Comparison of ENCODE assay signal across 23 cellular contexts in genomic region chr9:107328510-107328909, GRCh38. TPM values are rescaled to one million over a fixed set of nuclear protein-coding genes. Genes with fewer than 3 reads are reported as not detected.
DNase-seq lines count a peak whose midpoint lies in the region; ATAC-seq and TF ChIP-seq lines count a peak whose summit lies in the region.
"Had no signal": no experiment of that assay in that cellular context is flagged by ENCODE, and none has a peak within 500 bp of the region (broad histone marks: within the 10 kb centered on the region; RNA-seq: fewer than 3 reads in every experiment).

No MANE protein-coding gene starts in this region.

- H3K9me3 Mint-ChIP-seq in activated T-cell treated with anti-CD3 and anti-CD28 coated beads, Interleukin-2, amount 50 U/mL, for 24 hours: no peaks in the 10 kb centered on the region
- peaks cover 2% of the 10 kb centered on the region for H3K9me3 Mint-ChIP-seq in CD8-positive, alpha-beta T cell
- H3K9me3 Mint-ChIP-seq in effector memory CD8-positive, alpha-beta T cell: peaks cover 0 to 3% of the 10 kb centered on the region in 2 donors
- peaks cover 3% of the 10 kb centered on the region for H3K9me3 Mint-ChIP-seq in activated CD4-positive, alpha-beta T cell treated with anti-CD3 and anti-CD28 coated beads, Interleukin-2, amount 10 ng/mL, durations not matched to agents 24 days and 14 days

- no peak for TF ChIP-seq CTCF in CD8-positive, alpha-beta T cell (IDR thresholded peaks at IDR 0.05)
- no peak for TF ChIP-seq CTCF in smooth muscle cell (IDR thresholded peaks at IDR 0.05; ENCODE audit: borderline replicate concordance, insufficient read depth, poor library complexity, severe bottlenecking)

- no peak overlapping the region for H3K4me3 Mint-ChIP-seq in activated T-cell treated with anti-CD3 and anti-CD28 coated beads, Interleukin-2, amount 50 U/mL, for 24 hours
- H3K4me3 Mint-ChIP-seq in CD8-positive, alpha-beta T cell: no peak overlapping the region
- H3K4me3 Mint-ChIP-seq in effector memory CD8-positive, alpha-beta T cell: no peak overlapping the region
- H3K4me3 Mint-ChIP-seq in activated CD4-positive, alpha-beta T cell treated with anti-CD3 and anti-CD28 coated beads, Interleukin-2, amount 10 ng/mL, durations not matched to agents 24 days and 14 days: no peak overlapping the region
- H3K4me3 Mint-ChIP-seq: B cell; CD8-positive, alpha-beta memory T cell had no signal

- WGBS in smooth muscle cell (ENCODE audit: low lambda C conversion rate): 97% methylated on average over 7 of the region's 7 CpGs

- H3K4me1 Mint-ChIP-seq in activated T-cell treated with anti-CD3 and anti-CD28 coated beads, Interleukin-2, amount 50 U/mL, for 24 hours (ENCODE audit: low read depth): peaks cover 18% of the 10 kb centered on the region
- peaks cover 7% of the 10 kb centered on the region for H3K4me1 Mint-ChIP-seq in CD8-positive, alpha-beta T cell (ENCODE audit: low read depth)
- H3K4me1 Mint-ChIP-seq in effector memory CD8-positive, alpha-beta T cell (ENCODE audit: low read depth in 2 of 2): peaks cover 5 to 19% of the 10 kb centered on the region in 2 donors
- H3K4me1 Mint-ChIP-seq in activated CD4-positive, alpha-beta T cell treated with anti-CD3 and anti-CD28 coated beads, Interleukin-2, amount 10 ng/mL, durations not matched to agents 24 days and 14 days: peaks cover 9% of the 10 kb centered on the region
- H3K4me1 Mint-ChIP-seq: B cell had no signal

- intact Hi-C loops in CD8-positive, alpha-beta T cell (cut with DNase I, micrococcal nuclease): no loop called here
- intact Hi-C loops in activated CD4-positive, alpha-beta T cell treated with anti-CD3 and anti-CD28 coated beads, Interleukin-2, amount 10 ng/mL, durations not matched to agents 24 days and 14 days (cut with micrococcal nuclease): no loop called here

- no peaks in the 10 kb centered on the region for H3K27me3 Mint-ChIP-seq in activated T-cell treated with anti-CD3 and anti-CD28 coated beads, Interleukin-2, amount 50 U/mL, for 24 hours
- no peaks in the 10 kb centered on the region for H3K27me3 Mint-ChIP-seq in CD8-positive, alpha-beta T cell (ENCODE audit: low read depth)
- no peaks in the 10 kb centered on the region for H3K27me3 Mint-ChIP-seq in effector memory CD8-positive, alpha-beta T cell
- H3K27me3 Mint-ChIP-seq in activated CD4-positive, alpha-beta T cell treated with anti-CD3 and anti-CD28 coated beads, Interleukin-2, amount 10 ng/mL, durations not matched to agents 24 days and 14 days: no peaks in the 10 kb centered on the region
- H3K27me3 Mint-ChIP-seq: B cell; CD8-positive, alpha-beta memory T cell had no signal

- peaks cover 87% of the 10 kb centered on the region for H4K20me1 ChIP-seq in smooth muscle cell (ENCODE audit: low read depth)

- H3K9me3 ChIP-seq in CD8-positive, alpha-beta T cell (ENCODE audit: low read length): no peaks in the 10 kb centered on the region
- peaks cover 3% of the 10 kb centered on the region for H3K9me3 ChIP-seq in smooth muscle cell (replicated peaks; ENCODE audit: low read depth)

- peaks cover 9% of the 10 kb centered on the region for H3F3A ChIP-seq in smooth muscle cell (ENCODE audit: low read depth)

- no peak overlapping the region for H3K4me2 ChIP-seq in smooth muscle cell

- H3K27ac ChIP-seq in CD8-positive, alpha-beta T cell (ENCODE audit: low read depth, low read length): no peak overlapping the region
- peak overlapping the region; percentile 1 for H3K27ac ChIP-seq in smooth muscle cell (ENCODE audit: low read depth)
- H3K27ac ChIP-seq: 22Rv1, C4-2B, SJCRH30 had no signal

- no peak for ATAC-seq in CD8-positive, alpha-beta T cell
- no peak for ATAC-seq in effector memory CD8-positive, alpha-beta T cell (replicated peaks)
- no peak for ATAC-seq in GM21367 (IDR thresholded peaks at IDR 0.05; ENCODE audit: unreplicated experiment)

- H3K27ac Mint-ChIP-seq in activated T-cell treated with anti-CD3 and anti-CD28 coated beads, Interleukin-2, amount 50 U/mL, for 24 hours: peak overlapping the region; percentile 26
- H3K27ac Mint-ChIP-seq in CD8-positive, alpha-beta T cell: peak overlapping the region; percentile 16
- peak overlapping the region; percentile 25 to 62 for H3K27ac Mint-ChIP-seq in effector memory CD8-positive, alpha-beta T cell
- H3K27ac Mint-ChIP-seq in activated CD4-positive, alpha-beta T cell treated with anti-CD3 and anti-CD28 coated beads, Interleukin-2, amount 10 ng/mL, durations not matched to agents 24 days and 14 days: no peak overlapping the region
- H3K27ac Mint-ChIP-seq: B cell had no signal

- H3K4me3 ChIP-seq in CD8-positive, alpha-beta T cell (ENCODE audit: low read depth, low read length): no peak overlapping the region
- H3K4me3 ChIP-seq in smooth muscle cell: no peak overlapping the region
- H3K4me3 ChIP-seq: SJCRH30 had no signal

- no peak overlapping the region for H2AFZ ChIP-seq in smooth muscle cell (ENCODE audit: low read depth)

- DNase-seq in activated T-cell treated with anti-CD3 and anti-CD28 coated beads, Interleukin-2, amount 50 U/mL, for 24 hours: no peak
- DNase-seq in activated T-cell treated with anti-CD3 and anti-CD28 coated beads, Interleukin-2, amount 50 U/mL, for 1 hour: no peak
- DNase-seq in CD8-positive, alpha-beta T cell: no peak
- DNase-seq in effector memory CD8-positive, alpha-beta T cell: no peak
- no peak for DNase-seq in smooth muscle cell (lab: John Stamatoyannopoulos, UW; ENCODE audit: unreplicated experiment)
- no peak for DNase-seq in activated CD4-positive, alpha-beta T cell treated with anti-CD3 and anti-CD28 coated beads, Interleukin-2, amount 10 ng/mL, durations not matched to agents 24 days and 14 days
- DNase-seq: CD8-positive, alpha-beta memory T cell; DMS79 treated with DMSO at 0.1 percent for 48 hours; GF-D8; GOT3; HCEC 1CT; IMR-90; KG1; MM.1S; NCI-H2029; NCI-H446; NCI-H524 treated with DMSO at 0.1 percent for 48 hours; NCI-H774; SJCRH30 had no signal

- H3K9ac ChIP-seq in smooth muscle cell (ENCODE audit: low read depth): no peak overlapping the region

- peaks cover 99% of the 10 kb centered on the region for H3K36me3 Mint-ChIP-seq in activated T-cell treated with anti-CD3 and anti-CD28 coated beads, Interleukin-2, amount 50 U/mL, for 24 hours (ENCODE audit: low read depth)
- H3K36me3 Mint-ChIP-seq in CD8-positive, alpha-beta T cell: peaks cover 88% of the 10 kb centered on the region
- H3K36me3 Mint-ChIP-seq in effector memory CD8-positive, alpha-beta T cell (ENCODE audit: insufficient read depth): peaks cover 89% of the 10 kb centered on the region
- peaks cover 85% of the 10 kb centered on the region for H3K36me3 Mint-ChIP-seq in activated CD4-positive, alpha-beta T cell treated with anti-CD3 and anti-CD28 coated beads, Interleukin-2, amount 10 ng/mL, durations not matched to agents 24 days and 14 days (ENCODE audit: low read depth)

- H3K4me1 ChIP-seq in CD8-positive, alpha-beta T cell (ENCODE audit: insufficient read depth, low read length): no peaks in the 10 kb centered on the region
- H3K4me1 ChIP-seq in smooth muscle cell (ENCODE audit: low read depth): no peaks in the 10 kb centered on the region
- H3K4me1 ChIP-seq: SJCRH30 had no signal

- H3K27me3 ChIP-seq in CD8-positive, alpha-beta T cell (ENCODE audit: insufficient read depth, low read length): no peaks in the 10 kb centered on the region
- no peaks in the 10 kb centered on the region for H3K27me3 ChIP-seq in smooth muscle cell (ENCODE audit: low read depth)
- H3K27me3 ChIP-seq: SJCRH30 had no signal

- H3K36me3 ChIP-seq in CD8-positive, alpha-beta T cell (ENCODE audit: insufficient read depth, low read length): peaks cover 19% of the 10 kb centered on the region
- H3K36me3 ChIP-seq in smooth muscle cell (ENCODE audit: low read depth): peaks cover 68% of the 10 kb centered on the region

- CTCF ChIA-PET in CD8-positive, alpha-beta T cell (lab: Charles Lee): interaction anchor here (4.6 kb wide), 1 partner anchor 12 kb away, joined by 30 read pairs; no protein-coding TSS in a partner anchor

- peaks cover 63% of the 10 kb centered on the region for H3K79me2 ChIP-seq in smooth muscle cell (ENCODE audit: low read depth)

- POLR2A ChIA-PET in CD8-positive, alpha-beta T cell (lab: Charles Lee): no interaction called here

RNA-seq across cellular contexts. Expression of gene RAD23B, which starts 45.4 kb away (rescaled TPM):
- total RNA-seq in CD8-positive, alpha-beta T cell: 10 to 100 TPM; 82.9 to 91.0 TPM
- 112 and 116 TPM in 2 replicates for total RNA-seq in smooth muscle cell
- polyA plus RNA-seq in smooth muscle cell: 11.0 and 20.9 TPM in 2 replicates
- total RNA-seq in activated CD4-positive, alpha-beta T cell treated with anti-CD3 and anti-CD28 coated beads, Interleukin-2, amount 10 ng/mL, durations not matched to agents 24 days and 14 days: 148 and 150 TPM in 2 replicates
